28 cellular contexts compared by ENCODE assay signal in the genomic region with DNA sequence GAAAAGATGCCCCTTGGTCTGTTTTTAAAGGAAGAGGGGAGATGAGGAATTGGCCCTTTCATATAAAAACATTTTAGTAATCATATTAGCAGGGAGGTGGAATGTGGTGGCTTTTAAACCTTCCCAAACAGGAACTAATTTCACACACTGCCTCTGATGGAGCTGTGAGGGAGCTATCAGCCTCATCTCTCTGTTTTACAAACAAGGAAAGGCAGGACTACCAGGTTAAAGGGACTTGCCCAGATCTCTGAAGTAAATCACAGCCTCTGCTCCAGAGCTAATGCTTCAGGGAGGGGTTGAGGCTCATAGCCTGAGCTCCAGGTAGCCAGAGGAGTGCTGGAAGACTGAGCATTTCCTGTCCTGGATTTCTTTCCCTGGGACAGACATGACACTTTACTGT. TPM values are rescaled to one million over a fixed set of nuclear protein-coding genes. Genes with fewer than 3 reads are reported as not detected.
DNase-seq lines count a peak whose midpoint lies in the region; ATAC-seq and TF ChIP-seq lines count a peak whose summit lies in the region.
"Had no signal": no experiment of that assay in that cellular context is flagged by ENCODE, and none has a peak within 500 bp of the region (broad histone marks: within the 10 kb centered on the region; RNA-seq: fewer than 3 reads in every experiment).

No MANE protein-coding gene starts in this region.

- ATAC-seq in GM21529 (IDR thresholded peaks at IDR 0.05; ENCODE audit: unreplicated experiment), result no peak
- ATAC-seq: activated naive CD8-positive, alpha-beta T cell treated with anti-CD3 and anti-CD28 coated beads, Interleukin-2, amount 50 U/mL, for 24 hours; effector memory CD8-positive, alpha-beta T cell; SK-N-SH treated with all-trans-retinoic acid at 6 μM for 48 hours; WTC11 had no signal

- H3K4me3 ChIP-seq in Caco-2 (ENCODE audit: low read depth, low read length) (no peak overlapping the region), HUES6 (ENCODE audit: low read depth, low read length) (no peak overlapping the region)
- H3K4me3 ChIP-seq: ovary, uterus had no signal

- no peaks in the 10 kb centered on the region for H3K27me3 Mint-ChIP-seq in Caco-2 (ENCODE audit: insufficient read depth, unreplicated experiment)
- peaks cover 96% of the 10 kb centered on the region for H3K27me3 Mint-ChIP-seq in neural crest cell (ENCODE audit: low read depth)

- intact Hi-C loops in Caco-2 (cut with micrococcal nuclease; ENCODE audit: unreplicated experiment), result loop anchor here (2.0 to 10.0 kb wide), 2 partner anchors 113 to 381 kb away; no protein-coding TSS in a partner anchor
- intact Hi-C loops in posterior cingulate gyrus (cut with DNase I), result no loop called here

- H3K27ac ChIP-seq in HUES6 (ENCODE audit: low read depth, low read length), result no peak overlapping the region; the same call in 1 of the 2 replicates

- H3K9ac ChIP-seq in HUES6 (ENCODE audit: low read length), result peak overlapping the region; percentile 54

- H3K4me3 Mint-ChIP-seq in Caco-2 (ENCODE audit: unreplicated experiment) (peak overlapping the region; percentile 100), neural crest cell (peak overlapping the region; percentile 54)
- H3K4me3 Mint-ChIP-seq: activated naive CD8-positive, alpha-beta T cell treated with anti-CD3 and anti-CD28 coated beads, Interleukin-2, amount 50 U/mL, for 24 hours had no signal

- H3K27ac Mint-ChIP-seq in Caco-2 (ENCODE audit: unreplicated experiment) (peak overlapping the region; percentile 80), neural crest cell (ENCODE audit: unreplicated experiment) (no peak overlapping the region)
- H3K27ac Mint-ChIP-seq: activated naive CD8-positive, alpha-beta T cell treated with anti-CD3 and anti-CD28 coated beads, Interleukin-2, amount 50 U/mL, for 24 hours; effector memory CD8-positive, alpha-beta T cell; WTC11 had no signal

- peaks cover 19% of the 10 kb centered on the region for H3K4me1 Mint-ChIP-seq in Caco-2 (ENCODE audit: low read depth, unreplicated experiment)
- H3K4me1 Mint-ChIP-seq in neural crest cell, result peaks cover 32% of the 10 kb centered on the region

- H3K9me3 ChIP-seq in Caco-2, result no peaks in the 10 kb centered on the region
- H3K9me3 ChIP-seq in HUES6 (ENCODE audit: control insufficient read depth, insufficient read depth, low read depth, low read length), result no peaks in the 10 kb centered on the region
- H3K9me3 ChIP-seq: ovary, sigmoid colon, uterus had no signal

- H3K4me1 ChIP-seq in Caco-2, result peaks cover 28% of the 10 kb centered on the region
- peaks cover 14% of the 10 kb centered on the region for H3K4me1 ChIP-seq in HUES6 (ENCODE audit: control insufficient read depth, insufficient read depth, low read length)

- POLR2A ChIA-PET in Caco-2 (lab: Charles Lee), result interaction anchor here (1.0 to 1.7 kb wide), 2 partner anchors 22 to 294 kb away, joined by 3 to 5 read pairs; no protein-coding TSS in a partner anchor

- no peaks in the 10 kb centered on the region for H3K36me3 ChIP-seq in Caco-2 (ENCODE audit: control insufficient read depth, insufficient read depth, low read length)
- peaks cover 5% of the 10 kb centered on the region; the same call in 1 of the 2 replicates for H3K36me3 ChIP-seq in HUES6 (ENCODE audit: control insufficient read depth, insufficient read depth, low read length)
- H3K36me3 ChIP-seq: ovary, sigmoid colon, uterus had no signal

- TF ChIP-seq CTCF in Caco-2 (IDR thresholded peaks at IDR 0.05; ENCODE audit: insufficient read depth in 1 of 2, low read depth in 1 of 2, low read length in 1 of 2, severe bottlenecking in 1 of 2, unreplicated experiment in 1 of 2), result no peak
- TF ChIP-seq CTCF in neural crest cell (conservative IDR thresholded peaks at IDR 0.05), result no peak

- BruUV-seq in Caco-2 (replicated peaks; lab: Mats Ljungman, UMichigan), result no TSS peak

- H3K27me3 ChIP-seq in Caco-2 (replicated peaks; ENCODE audit: control insufficient read depth, insufficient read depth, low read length), result no peaks in the 10 kb centered on the region
- H3K27me3 ChIP-seq in HUES6 (ENCODE audit: control insufficient read depth, insufficient read depth, low read length), result peaks cover 44% of the 10 kb centered on the region
- H3K27me3 ChIP-seq: ovary had no signal

- DNase-seq in Caco-2, result no peak
- DNase-seq in cerebellar cortex (ENCODE audit: low spot score), result peak; percentile 53
- DNase-seq in neural crest cell (ENCODE audit: low read depth, low spot score), result no peak
- DNase-seq in NCI-H1694 (lab: John Stamatoyannopoulos, UW), result no peak
- no peak for DNase-seq in posterior cingulate gyrus
- no peak for DNase-seq in NCI-H510A (lab: John Stamatoyannopoulos, UW)
- DNase-seq: ACHN; activated CD4-positive, alpha-beta T cell treated with anti-CD3 and anti-CD28 coated beads, Interleukin-2, amount 50 U/mL, for 48 hours; activated CD8-positive, alpha-beta memory T cell treated with anti-CD3 and anti-CD28 coated beads, Interleukin-2, amount 50 U/mL, for 48 hours; activated naive CD8-positive, alpha-beta T cell treated with anti-CD3 and anti-CD28 coated beads, Interleukin-2, amount 50 U/mL, for 24 hours; C1 segment of cervical spinal cord; DMS 273 treated with DMSO at 0.1 percent for 48 hours; effector memory CD8-positive, alpha-beta T cell; GDM1; MM.1S; NCI-H146; NCI-H748 treated with DMSO at 0.1 percent for 48 hours; ovary; sigmoid colon; stimulated activated CD4-positive, alpha-beta T cell treated with anti-CD3 and anti-CD28 coated beads, Interleukin-15, amount 100 ng/mL, for 24 hours; stimulated activated CD8-positive, alpha-beta memory T cell treated with anti-CD3 and anti-CD28 coated beads, Interleukin-4, amount 100 ng/mL, for 48 hours; T-helper 9 cell; uterus had no signal

- H3K9me3 Mint-ChIP-seq in Caco-2 (ENCODE audit: unreplicated experiment) (no peaks in the 10 kb centered on the region), neural crest cell (no peaks in the 10 kb centered on the region)
- H3K9me3 Mint-ChIP-seq: activated naive CD8-positive, alpha-beta T cell treated with anti-CD3 and anti-CD28 coated beads, Interleukin-2, amount 50 U/mL, for 24 hours; effector memory CD8-positive, alpha-beta T cell; WTC11 had no signal

- CTCF ChIA-PET in Caco-2 (lab: Charles Lee), result interaction anchor here (0.8 to 2.7 kb wide), 4 partner anchors 21 to 390 kb away, joined by 3 to 36 read pairs (median 6); no protein-coding TSS in a partner anchor

- peaks cover 43% of the 10 kb centered on the region for H3K36me3 Mint-ChIP-seq in Caco-2 (ENCODE audit: insufficient read depth, unreplicated experiment)
- no peaks in the 10 kb centered on the region for H3K36me3 Mint-ChIP-seq in neural crest cell (ENCODE audit: low read depth)
- H3K36me3 Mint-ChIP-seq: brain, WTC11 had no signal

RNA-seq across cellular contexts. Expression of gene BMP4, which starts 1.1 kb away (rescaled TPM):
- 108 and 113 TPM in 2 replicates for total RNA-seq in Caco-2 (2022)
- 1.1 and 1.3 TPM in 2 replicates for total RNA-seq in neural crest cell

Comparison
In these comparisons a context has a peak if more than half of its experiments do, and no peak if none do; other contexts are left out.
1. RNA of gene BMP4, which starts 1.1 kb away (total RNA-seq): 108 to 113 TPM in Caco-2; 1.1 to 1.3 TPM in neural crest cell; every median in the first group is over 10 times any median in the second.